ENCODE assay signal across 9 cellular contexts in genomic region chr17:50361561-50362480, GRCh38. TPM values are rescaled to one million over a fixed set of nuclear protein-coding genes. Genes with fewer than 3 reads are reported as not detected.
DNase-seq lines count a peak whose midpoint lies in the region; ATAC-seq and TF ChIP-seq lines count a peak whose summit lies in the region.
"Had no signal": no experiment of that assay in that cellular context is flagged by ENCODE, and none has a peak within 500 bp of the region (broad histone marks: within the 10 kb centered on the region; RNA-seq: fewer than 3 reads in every experiment).

No MANE protein-coding gene starts in this region.

- peak overlapping the region; percentile 59 to 93 (median 84) for H3K27ac Mint-ChIP-seq in naive thymus-derived CD8-positive, alpha-beta T cell
- H3K27ac Mint-ChIP-seq: dendritic cell treated with granulocyte-macrophage colony-stimulating factor and Interleukin-4, amounts not matched to agents 40 ng/mL and 50 ng/mL, for 4 days had no signal

- H3K36me3 Mint-ChIP-seq in naive thymus-derived CD8-positive, alpha-beta T cell: peaks cover 0 to 37% (median 0%) of the 10 kb centered on the region in 3 donors

- H3K4me3 ChIP-seq in DND-41 (ENCODE audit: low read depth in 1 of 2, low read length in 2 of 2): no peak overlapping the region
- no peak overlapping the region for H3K4me3 ChIP-seq in NT2/D1 (ENCODE audit: insufficient read length, low read depth)
- no peak overlapping the region for H3K4me3 ChIP-seq in esophagus squamous epithelium
- H3K4me3 ChIP-seq in stomach smooth muscle (ENCODE audit: low read length in 2 of 2): no peak overlapping the region

- WGBS in esophagus squamous epithelium, 2 donors: 19 to 30% methylated on average over 9 to 11 of the region's 11 CpGs

- H3K27me3 Mint-ChIP-seq in naive thymus-derived CD8-positive, alpha-beta T cell: no peaks in the 10 kb centered on the region
- H3K27me3 Mint-ChIP-seq: dendritic cell treated with granulocyte-macrophage colony-stimulating factor and Interleukin-4, amounts not matched to agents 40 ng/mL and 50 ng/mL, for 4 days had no signal

- H3K36me3 ChIP-seq in DND-41 (ENCODE audit: insufficient read depth, low read length) (peaks cover 63% of the 10 kb centered on the region), NT2/D1 (ENCODE audit: insufficient read depth, insufficient read length, low read length) (peaks cover 67% of the 10 kb centered on the region), esophagus squamous epithelium (peaks cover 8 to 73% (median 23%) of the 10 kb centered on the region in 3 donors), stomach smooth muscle (ENCODE audit: control insufficient read depth in 2 of 2, insufficient read depth in 2 of 2, low read length in 2 of 2) (peaks cover 15 to 31% of the 10 kb centered on the region in 2 donors)

- peak; percentile 95 for TF ChIP-seq CTCF in DND-41 (IDR thresholded peaks at IDR 0.05; ENCODE audit: borderline replicate concordance, extremely low read depth, low read length, poor library complexity, severe bottlenecking)
- peak; percentile 45 to 81 (median 66) for TF ChIP-seq CTCF in esophagus squamous epithelium (IDR thresholded peaks at IDR 0.05)

- DNase-seq in DND-41 (peak; percentile 69), NT2/D1 (ENCODE audit: low read depth, low spot score) (peak; percentile 63), activated T-cell treated with anti-CD3 and anti-CD28 coated beads for 1 hour (ENCODE audit: low read depth) (peak; percentile 40), esophagus squamous epithelium (lab: John Stamatoyannopoulos, UW) (no peak)
- peak; percentile 32 to 77 (median 54) for DNase-seq in naive thymus-derived CD8-positive, alpha-beta T cell

- no peaks in the 10 kb centered on the region for H3K9me3 Mint-ChIP-seq in naive thymus-derived CD8-positive, alpha-beta T cell
- H3K9me3 Mint-ChIP-seq: dendritic cell treated with granulocyte-macrophage colony-stimulating factor and Interleukin-4, amounts not matched to agents 40 ng/mL and 50 ng/mL, for 4 days had no signal

- H2AFZ ChIP-seq in DND-41 (ENCODE audit: low read depth, low read length): no peak overlapping the region

- no peak overlapping the region for H3K4me2 ChIP-seq in DND-41 (ENCODE audit: insufficient read depth, low read length)

- POLR2A ChIA-PET in naive thymus-derived CD8-positive, alpha-beta T cell (lab: Charles Lee): interaction anchor here (0.9 to 3.8 kb wide), 5 partner anchors 10 to 37 kb away, joined by 3 to 17 read pairs (median 10); partner anchors contain the start of genes EME1, LRRC59, MRPL27 and XYLT2

- H4K20me1 ChIP-seq in DND-41 (ENCODE audit: insufficient read depth, low read length): peaks cover 33% of the 10 kb centered on the region

- H3K4me1 ChIP-seq in DND-41 (ENCODE audit: insufficient read depth, low read length) (no peaks in the 10 kb centered on the region), NT2/D1 (ENCODE audit: insufficient read depth, insufficient read length) (peaks cover 17% of the 10 kb centered on the region), esophagus squamous epithelium (peaks cover 0 to 27% (median 5%) of the 10 kb centered on the region in 3 donors), stomach smooth muscle (ENCODE audit: control insufficient read depth, insufficient read depth, low read length) (peaks cover 13% of the 10 kb centered on the region)

- H3K27me3 ChIP-seq in DND-41 (ENCODE audit: insufficient read depth, low read length, poor library complexity) (no peaks in the 10 kb centered on the region), NT2/D1 (ENCODE audit: insufficient read depth, insufficient read length) (no peaks in the 10 kb centered on the region), esophagus squamous epithelium (no peaks in the 10 kb centered on the region), stomach smooth muscle (ENCODE audit: control insufficient read depth in 1 of 2, insufficient read depth in 2 of 2, low read length in 2 of 2) (no peaks in the 10 kb centered on the region)

- intact Hi-C loops in esophagus squamous epithelium (cut with DNase I): no loop called here

- H3K9ac ChIP-seq in DND-41 (ENCODE audit: low read depth, low read length): no peak overlapping the region
- no peak overlapping the region for H3K9ac ChIP-seq in NT2/D1 (ENCODE audit: insufficient read length, low read depth)
- no peak overlapping the region for H3K9ac ChIP-seq in stomach smooth muscle (ENCODE audit: low read length in 2 of 2)

- TF ChIP-seq POLR2A in esophagus squamous epithelium (IDR thresholded peaks at IDR 0.05): no peak

- H3K27ac ChIP-seq in DND-41 (ENCODE audit: low read length) (peak overlapping the region; percentile 12; the same call in 1 of the 2 replicates), esophagus squamous epithelium (no peak overlapping the region), stomach smooth muscle (ENCODE audit: low read length) (peak overlapping the region; percentile 41)

- ATAC-seq in DND-41 (ENCODE audit: insufficient read depth, low read depth): peak; percentile 84
- peak; percentile 68 for ATAC-seq in HG03060 (IDR thresholded peaks at IDR 0.05; ENCODE audit: low read depth, unreplicated experiment)
- ATAC-seq in naive thymus-derived CD8-positive, alpha-beta T cell: peak; percentile 89 to 94
- ATAC-seq in GM21576 (IDR thresholded peaks at IDR 0.05; ENCODE audit: unreplicated experiment): no peak

- H3K9me3 ChIP-seq in DND-41 (ENCODE audit: insufficient read depth, low read length, severe bottlenecking): no peaks in the 10 kb centered on the region
- no peaks in the 10 kb centered on the region for H3K9me3 ChIP-seq in NT2/D1 (ENCODE audit: insufficient read depth, low read length)
- H3K9me3 ChIP-seq in esophagus squamous epithelium: no peaks in the 10 kb centered on the region
- no peaks in the 10 kb centered on the region for H3K9me3 ChIP-seq in stomach smooth muscle (ENCODE audit: control insufficient read depth in 2 of 2, low read length in 2 of 2)

- peaks cover 9 to 30% (median 12%) of the 10 kb centered on the region in 4 donors for H3K4me1 Mint-ChIP-seq in naive thymus-derived CD8-positive, alpha-beta T cell

- H3K4me3 Mint-ChIP-seq in naive thymus-derived CD8-positive, alpha-beta T cell: peak overlapping the region in 9 of 10 donors; percentile 21 to 58 (median 47)
- H3K4me3 Mint-ChIP-seq: dendritic cell treated with granulocyte-macrophage colony-stimulating factor and Interleukin-4, amounts not matched to agents 40 ng/mL and 50 ng/mL, for 4 days had no signal

- H3K79me2 ChIP-seq in DND-41 (ENCODE audit: insufficient read depth, low read length): no peaks in the 10 kb centered on the region

RNA-seq across cellular contexts. Expression of gene MRPL27, which starts 11.2 kb away (rescaled TPM):
- total RNA-seq in esophagus squamous epithelium: 10 to 100 TPM; 58.0 to 77.7 (median 74.5) TPM
- 10 to 100 TPM; 28.0 to 30.0 TPM for total RNA-seq in naive thymus-derived CD8-positive, alpha-beta T cell
- polyA plus RNA-seq in naive thymus-derived CD8-positive, alpha-beta T cell: 10 to 100 TPM; 28.7 to 60.6 (median 45.7) TPM

RNA-seq across cellular contexts. Expression of gene EME1, which starts 11.2 kb away (rescaled TPM):
- total RNA-seq in esophagus squamous epithelium: 1 to 10 TPM in 2 of 4 donors, under 1 TPM in 2; 0.57 to 2.7 (median 1.1) TPM
- total RNA-seq in naive thymus-derived CD8-positive, alpha-beta T cell: 1 to 10 TPM; 1.9 to 2.7 TPM
- under 1 TPM in 1 of 3 donors, not detected in 2; 0.38 TPM for polyA plus RNA-seq in naive thymus-derived CD8-positive, alpha-beta T cell

RNA-seq across cellular contexts. Expression of gene XYLT2, which starts 15.9 kb away (rescaled TPM):
- 10 to 100 TPM; 10.0 to 17.5 (median 13.5) TPM for total RNA-seq in esophagus squamous epithelium
- total RNA-seq in naive thymus-derived CD8-positive, alpha-beta T cell: 10 to 100 TPM; 34.3 to 42.5 TPM
- 10 to 100 TPM in 1 of 3 donors, 1 to 10 TPM in 2; 6.9 to 16.8 (median 7.4) TPM for polyA plus RNA-seq in naive thymus-derived CD8-positive, alpha-beta T cell

RNA-seq across cellular contexts. Expression of gene LRRC59, which starts 35.5 kb away (rescaled TPM):
- total RNA-seq in esophagus squamous epithelium: 100 to 1,000 TPM in 1 of 4 donors, 10 to 100 TPM in 3; 63.4 to 136 (median 77.9) TPM
- total RNA-seq in naive thymus-derived CD8-positive, alpha-beta T cell: 10 to 100 TPM; 25.7 to 27.7 TPM
- polyA plus RNA-seq in naive thymus-derived CD8-positive, alpha-beta T cell: 10 to 100 TPM; 12.8 to 14.1 (median 13.8) TPM

Comparison
In these comparisons a context has a peak if more than half of its experiments do, and no peak if none do; other contexts are left out.
1. H3K27ac ChIP-seq: peak in DND-41 (single experiment) and stomach smooth muscle (single experiment); none in esophagus squamous epithelium (0 of 4).